In genomic region chr5:115124741-115125140, GRCh38 we compare ENCODE assay signal across 20 cellular contexts. TPM values are rescaled to one million over a fixed set of nuclear protein-coding genes. Genes with fewer than 3 reads are reported as not detected.
DNase-seq lines count a peak whose midpoint lies in the region; ATAC-seq, FAIRE-seq and TF ChIP-seq lines count a peak whose summit lies in the region.
"Had no signal": no experiment of that assay in that cellular context is flagged by ENCODE, and none has a peak within 500 bp of the region (broad histone marks: within the 10 kb centered on the region; RNA-seq: fewer than 3 reads in every experiment).

No MANE protein-coding gene starts in this region.

- POLR2A ChIA-PET in HepG2 (lab: Yijun Ruan, JAX): no interaction called here

- H4K20me1 ChIP-seq in HepG2 (ENCODE audit: insufficient read depth, low read length) (no peaks in the 10 kb centered on the region), hepatocyte (ENCODE audit: insufficient read depth, poor library complexity, severe bottlenecking) (no peaks in the 10 kb centered on the region)

- no peak overlapping the region for H2AFZ ChIP-seq in HepG2 (ENCODE audit: low read length)
- no peak overlapping the region for H2AFZ ChIP-seq in hepatocyte

- no TSS peak for BruUV-seq in HepG2 (replicated peaks; lab: Mats Ljungman, UMichigan)

- H3K4me1 ChIP-seq in HepG2 (ENCODE audit: insufficient read depth, low read length) (no peaks in the 10 kb centered on the region), right lobe of liver (no peaks in the 10 kb centered on the region), RWPE2 (ENCODE audit: insufficient read depth, poor library complexity, severe bottlenecking) (no peaks in the 10 kb centered on the region), gastrocnemius medialis (no peaks in the 10 kb centered on the region), hepatocyte (ENCODE audit: insufficient read depth) (peaks cover 5% of the 10 kb centered on the region)

- 40% methylated on average over 1 of the region's 1 CpG for WGBS in HepG2 (ENCODE audit: low lambda C conversion rate)
- WGBS in right lobe of liver (ENCODE audit: insufficient coverage, low coverage, low lambda C conversion rate, missing lambda C conversion rate): 44% methylated on average over 1 of the region's 1 CpG
- WGBS in hepatocyte (ENCODE audit: low lambda C conversion rate, missing lambda C conversion rate): 59% methylated on average over 1 of the region's 1 CpG

- TF ChIP-seq EP300 in HepG2 (IDR thresholded peaks at IDR 0.05; ENCODE audit: low read depth in 2 of 2, low read length in 2 of 2) (no peak), HepG2 (CRISPR knock-in tag; IDR thresholded peaks at IDR 0.05; ENCODE audit: borderline replicate concordance) (no peak)

- FAIRE-seq in HepG2 (lab: Jason Lieb, UNC): peak; percentile 44
- FAIRE-seq: GM12892, GM18507, H1 had no signal

- H3K36me3 ChIP-seq in HepG2 (replicated peaks in 1 of 2; ENCODE audit: control insufficient read depth in 1 of 2, insufficient read depth in 2 of 2, low read length in 2 of 2) (no peaks in the 10 kb centered on the region), right lobe of liver (no peaks in the 10 kb centered on the region), RWPE2 (ENCODE audit: low read depth) (no peaks in the 10 kb centered on the region), gastrocnemius medialis (no peaks in the 10 kb centered on the region), hepatocyte (replicated peaks; ENCODE audit: insufficient read depth, low read depth) (no peaks in the 10 kb centered on the region)

- H3K27ac ChIP-seq in HepG2 (ENCODE audit: extremely low read length, insufficient read depth, low read length) (no peak overlapping the region), right lobe of liver (no peak overlapping the region), RWPE2 (ENCODE audit: poor library complexity, severe bottlenecking) (no peak overlapping the region), gastrocnemius medialis (no peak overlapping the region), hepatocyte (no peak overlapping the region)
- H3K27ac ChIP-seq: 22Rv1 had no signal

- H3K4me3 ChIP-seq in HepG2 (replicated peaks in 1 of 3; ENCODE audit: insufficient read depth in 1 of 3, low read depth in 2 of 3, low read length in 3 of 3) (no peak overlapping the region), right lobe of liver (no peak overlapping the region), RWPE2 (ENCODE audit: severe bottlenecking) (no peak overlapping the region), gastrocnemius medialis (no peak overlapping the region), hepatocyte (no peak overlapping the region)

- H3K79me2 ChIP-seq in HepG2 (ENCODE audit: insufficient read depth, low read length) (no peaks in the 10 kb centered on the region), hepatocyte (no peaks in the 10 kb centered on the region)

- H3K27me3 ChIP-seq in HepG2 (ENCODE audit: control insufficient read depth in 1 of 2, insufficient read depth in 2 of 2, low read length in 2 of 2): no peaks in the 10 kb centered on the region
- H3K27me3 ChIP-seq in right lobe of liver: no peaks in the 10 kb centered on the region
- no peaks in the 10 kb centered on the region for H3K27me3 ChIP-seq in RWPE2 (ENCODE audit: insufficient read depth, poor library complexity, severe bottlenecking)
- no peaks in the 10 kb centered on the region for H3K27me3 ChIP-seq in gastrocnemius medialis
- H3K27me3 ChIP-seq in hepatocyte: no peaks in the 10 kb centered on the region

- H3K9ac ChIP-seq in HepG2 (ENCODE audit: insufficient read depth, low read depth, low read length): no peak overlapping the region

- H3K9me3 ChIP-seq in HepG2 (ENCODE audit: low read length) (no peaks in the 10 kb centered on the region), right lobe of liver (no peaks in the 10 kb centered on the region), RWPE2 (ENCODE audit: severe bottlenecking) (no peaks in the 10 kb centered on the region), gastrocnemius medialis (no peaks in the 10 kb centered on the region), hepatocyte (ENCODE audit: low read depth) (no peaks in the 10 kb centered on the region)

- ATAC-seq in HepG2 (no peak), right lobe of liver (no peak), RWPE2 (ENCODE audit: low read depth) (0 out of 3 replicates have a peak, but pooled peaks have one; percentile 23), gastrocnemius medialis (no peak)
- ATAC-seq: Panc1 had no signal

- H3K4me2 ChIP-seq in HepG2 (ENCODE audit: low read depth, low read length): no peak overlapping the region
- H3K4me2 ChIP-seq in hepatocyte: no peak overlapping the region

- no peak for TF ChIP-seq RAD21 in HepG2 (CRISPR knock-in tag; IDR thresholded peaks at IDR 0.05)

- intact Hi-C loops in HepG2 (cut with micrococcal nuclease; ENCODE audit: unreplicated experiment) (no loop called here), right lobe of liver (cut with DNase I) (no loop called here), gastrocnemius medialis (cut with DNase I; ENCODE audit: low total_unique reads) (no loop called here)

- CTCF ChIA-PET in HepG2 (lab: Yijun Ruan, JAX; ENCODE audit: low intra/inter-chr PET ratio, low total read pairs): no interaction called here

- in situ Hi-C loops in HepG2 (cut with HindIII; ENCODE audit: extremely low pct_ligation_motif_present, low pct_unique_long_range_greater_than_20kb) (no loop called here), gastrocnemius medialis (cut with MboI; ENCODE audit: low sequenced_read_pairs in 4 of 4) (no loop called here)

- TF ChIP-seq CTCF in HepG2 (CRISPR knock-in tag; IDR thresholded peaks at IDR 0.05): no peak
- no peak for TF ChIP-seq CTCF in right lobe of liver (IDR thresholded peaks at IDR 0.05)
- no peak for TF ChIP-seq CTCF in RWPE2 (IDR thresholded peaks at IDR 0.05; ENCODE audit: poor library complexity, severe bottlenecking)
- TF ChIP-seq CTCF in gastrocnemius medialis (IDR thresholded peaks at IDR 0.05 in 4 of 5, conservative IDR thresholded peaks at IDR 0.05 in 1 of 5): no peak
- no peak for TF ChIP-seq CTCF in hepatocyte (IDR thresholded peaks at IDR 0.05; ENCODE audit: poor library complexity)

- no peaks in the 10 kb centered on the region for H3K9me2 ChIP-seq in hepatocyte (replicated peaks; ENCODE audit: insufficient read depth)

- TF ChIP-seq POLR2A in HepG2 (IDR thresholded peaks at IDR 0.05; ENCODE audit: insufficient read depth in 1 of 2, low read depth in 2 of 2, low read length in 2 of 2) (no peak), right lobe of liver (IDR thresholded peaks at IDR 0.05) (no peak), gastrocnemius medialis (IDR thresholded peaks at IDR 0.05) (no peak)

- DNase-seq in NCI-H2107 treated with DMSO at 0.1 percent for 48 hours (lab: John Stamatoyannopoulos, UW; ENCODE audit: unreplicated experiment) (peak; percentile 29), NCI-H2107 (lab: John Stamatoyannopoulos, UW) (no peak), HepG2 (ENCODE audit: low spot score) (no peak), right lobe of liver (no peak), RWPE2 (ENCODE audit: low spot score) (no peak), gastrocnemius medialis (no peak), retina (no peak), hepatocyte (ENCODE audit: low spot score) (no peak)
- DNase-seq: DMS79, KBM-7, NCI-H1092, NCI-H2171, NCI-H526 treated with DMSO at 0.1 percent for 48 hours, SW 1271, T-helper 2 cell had no signal

TF ChIP-seq in HepG2, 621 proteins besides CTCF, POLR2A, EP300 and RAD21 (continues in another document):
- TF ChIP-seq DPF2 (CRISPR knock-in tag; IDR thresholded peaks at IDR 0.05; ENCODE audit: borderline replicate concordance, low read depth): no peak
- no peak for TF ChIP-seq NFKBIZ (CRISPR knock-in tag; IDR thresholded peaks at IDR 0.05)
- TF ChIP-seq ZBTB2 (CRISPR knock-in tag; IDR thresholded peaks at IDR 0.05; ENCODE audit: low read depth): no peak
- TF ChIP-seq ZNF44 (CRISPR knock-in tag; IDR thresholded peaks at IDR 0.05): no peak
- TF ChIP-seq SNRNP70 (IDR thresholded peaks at IDR 0.05; ENCODE audit: low read depth, low read length): no peak

RNA-seq across cellular contexts. Expression of gene TRIM36, which starts 45.0 kb away (rescaled TPM):
- 2.0 and 2.4 TPM in 2 replicates for total RNA-seq in HepG2 (2016; rRNA removed; fragmentation: Illumina TruSeq; extraction: Trizol)
- 0.91 and 1.3 TPM in 2 replicates for total RNA-seq in HepG2 (2016; cell fraction: cytosol; rRNA removed; fragmentation: Illumina TruSeq; extraction: Trizol; ENCODE audit: low read depth)
- 1.8 and 2.7 TPM in 2 replicates for total RNA-seq in HepG2 (2016; cell fraction: insoluble cytoplasmic fraction; rRNA removed; fragmentation: Illumina TruSeq; extraction: Trizol)
- 1.2 TPM in 2 replicates for total RNA-seq in HepG2 (2016; cell fraction: membrane; rRNA removed; fragmentation: Illumina TruSeq; extraction: Trizol)
- 2.1 and 2.2 TPM in 2 replicates for total RNA-seq in HepG2 (2016; cell fraction: nucleus; rRNA removed; fragmentation: Illumina TruSeq; extraction: Trizol)
- polyA plus RNA-seq in HepG2 (2011; rRNA removed): 1.4 and 1.7 TPM in 2 replicates
- polyA plus RNA-seq in HepG2 (2011; cell fraction: cytosol; rRNA removed): 0.71 and 0.90 TPM in 2 replicates
- 0.99 and 1.5 TPM in 2 replicates for polyA plus RNA-seq in HepG2 (2011; cell fraction: nucleus; rRNA removed)
- polyA plus RNA-seq in HepG2 (2012): 0.85 and 1.2 TPM in 2 replicates
- 0.12 and 0.17 TPM in 2 replicates for polyA plus RNA-seq in HepG2 (2016; cell fraction: cytosol; fragmentation: Illumina TruSeq; extraction: Trizol; ENCODE audit: low read depth)
- polyA plus RNA-seq in HepG2 (2016; cell fraction: insoluble cytoplasmic fraction; fragmentation: Illumina TruSeq; extraction: Trizol; ENCODE audit: low read depth): 1.4 and 1.8 TPM in 2 replicates
- 0.13 and 0.27 TPM in 2 replicates for polyA plus RNA-seq in HepG2 (2016; cell fraction: membrane; fragmentation: Illumina TruSeq; extraction: Trizol; ENCODE audit: low read depth)
- 1.7 and 2.9 TPM in 2 replicates for polyA plus RNA-seq in HepG2 (2016; cell fraction: nucleus; fragmentation: Illumina TruSeq; extraction: Trizol; ENCODE audit: insufficient read depth, low read depth)
- polyA minus RNA-seq in HepG2 (2011; rRNA and poly(A)+ RNA removed; ENCODE audit: low replicate concordance): 3.2 and 16.5 TPM in 2 replicates
- 0.79 and 3.6 TPM in 2 replicates for polyA minus RNA-seq in HepG2 (2011; cell fraction: cytosol; rRNA and poly(A)+ RNA removed)
- polyA minus RNA-seq in HepG2 (2011; cell fraction: nucleus; rRNA and poly(A)+ RNA removed): 1.6 and 3.2 TPM in 2 replicates
- total RNA-seq in right lobe of liver: 1 to 10 TPM in 2 of 6 experiments, under 1 TPM in 4; 0.39 to 3.6 (median 0.67) TPM
- total RNA-seq in gastrocnemius medialis: under 1 TPM; 0.05 to 0.92 (median 0.53) TPM
- total RNA-seq in hepatocyte: 3.1 and 5.2 TPM in 2 replicates
- 1.3 and 2.0 TPM in 2 replicates for polyA plus RNA-seq in hepatocyte
